Comparison of ENCODE assay signal across 8 cellular contexts in the genomic region with DNA sequence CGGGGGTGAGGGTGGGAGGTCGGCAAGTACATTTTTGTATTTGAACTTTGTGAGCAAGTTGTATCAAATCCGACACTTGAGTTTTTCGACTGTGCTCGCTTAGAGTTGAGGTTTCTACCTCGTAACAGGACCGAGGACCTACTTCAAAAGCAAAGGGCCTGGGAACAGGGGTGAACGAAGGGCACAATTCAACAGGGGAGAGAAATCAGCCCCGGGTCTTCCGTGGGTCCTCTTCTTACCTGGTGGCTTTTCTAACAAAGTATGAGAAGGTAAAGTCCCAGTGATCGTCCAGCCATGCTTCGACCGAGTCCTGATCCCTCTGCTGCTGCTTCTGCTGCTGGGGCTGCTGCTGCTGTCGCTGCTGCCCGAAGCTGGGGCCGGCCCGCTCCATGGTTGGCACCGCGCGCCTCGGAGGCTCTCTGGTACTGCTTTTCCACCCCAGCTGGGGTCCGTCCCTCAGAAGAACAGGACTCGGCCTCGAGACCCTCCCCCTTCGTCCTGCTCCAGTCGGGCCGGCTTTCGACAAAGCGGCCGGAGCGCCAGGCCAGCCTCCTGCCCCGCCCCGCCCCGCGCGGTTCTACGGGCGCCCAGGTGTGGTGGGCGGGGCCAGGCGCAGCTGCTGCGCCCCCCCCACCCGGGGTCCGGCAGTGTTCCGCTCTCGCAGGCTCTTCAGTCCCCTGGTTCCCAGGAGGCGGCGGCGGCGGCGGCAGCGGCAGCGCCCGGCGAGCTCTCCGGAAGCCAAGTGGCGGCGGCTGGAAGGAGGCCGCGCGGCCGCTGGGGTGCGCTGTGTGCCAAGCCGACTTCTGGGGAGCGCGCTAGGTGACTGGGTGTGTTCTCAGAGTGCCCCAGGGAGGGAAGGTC. TPM values are rescaled to one million over a fixed set of nuclear protein-coding genes. Genes with fewer than 3 reads are reported as not detected.
A peak's percentile ranks its signal among the peaks of the same experiment; 100 is the strongest.
DNase-seq lines count a peak whose midpoint lies in the region; ATAC-seq, FAIRE-seq and TF ChIP-seq lines count a peak whose summit lies in the region.

TSS of gene PDE5A (minus strand) at position 524 of the 861 bp plus-strand sequence. CDS start at position 391, 133 bp downstream.

- no peaks in the 10 kb centered on the region for H3K36me3 ChIP-seq in BLaER1 treated with 17β-estradiol and CSF1 and Interleukin-3, amounts not matched to agents 10 nM and 100 nM
- no peaks in the 10 kb centered on the region for H3K36me3 ChIP-seq in H1 (ENCODE audit: control insufficient read depth in 2 of 4, insufficient read depth in 4 of 4, low read length in 3 of 4)
- H3K36me3 ChIP-seq in mesenchymal stem cell (ENCODE audit: control insufficient read depth in 1 of 2, insufficient read depth in 2 of 2, low read depth in 1 of 2, low read length in 2 of 2) = no peaks in the 10 kb centered on the region

- no peaks in the 10 kb centered on the region; the same call in 1 of the 2 replicates for H3K23me2 ChIP-seq in H1 (ENCODE audit: low read depth, low read length)

- no peak within 1 kb of the TSS for H2BK20ac ChIP-seq in H1 (ENCODE audit: low read length)

- peak; percentile 22 to 78 for TF ChIP-seq POLR2A in H1 (IDR thresholded peaks at IDR 0.05; ENCODE audit: control extremely low read depth in 1 of 2, low read depth in 2 of 2, low read length in 2 of 2)

- H3K56ac ChIP-seq in H1 (replicated peaks; ENCODE audit: insufficient read length, low read depth, low read length) = peak within 1 kb of the TSS; percentile 79

- no peak within 1 kb of the TSS for H3K14ac ChIP-seq in H1 (ENCODE audit: insufficient read length)
- H3K14ac ChIP-seq in mesenchymal stem cell (ENCODE audit: low read length in 2 of 2) = peak within 1 kb of the TSS in 1 of 2 experiments; percentile 99

- peaks cover 0 to 16% (median 6%) of the 10 kb centered on the region in 11 experiments; a peak in 11 of 22 replicates for H3K27me3 ChIP-seq in BLaER1 treated with 17β-estradiol and CSF1 and Interleukin-3, amounts not matched to agents 10 nM and 100 nM
- no peaks in the 10 kb centered on the region for H3K27me3 ChIP-seq in H1 (replicated peaks in 1 of 4; ENCODE audit: control insufficient read depth in 3 of 4, extremely low read depth in 1 of 4, insufficient read depth in 3 of 4, low read length in 3 of 4)
- no peaks in the 10 kb centered on the region for H3K27me3 ChIP-seq in mesenchymal stem cell (ENCODE audit: control insufficient read depth in 1 of 2, insufficient read depth in 1 of 2, low read length in 2 of 2)

- peaks cover 4 to 15% (median 8%) of the 10 kb centered on the region in 10 experiments; a peak in 16 of 20 replicates for H3K4me1 ChIP-seq in BLaER1 treated with 17β-estradiol and CSF1 and Interleukin-3, amounts not matched to agents 10 nM and 100 nM
- H3K4me1 ChIP-seq in H1 (replicated peaks in 1 of 4; ENCODE audit: control insufficient read depth in 3 of 4, insufficient read depth in 4 of 4, low read length in 3 of 4) (peaks cover 0 to 3% (median 0%) of the 10 kb centered on the region in 4 experiments; a peak in 2 of 7 replicates), mesenchymal stem cell (ENCODE audit: control insufficient read depth, insufficient read depth, low read depth, low read length) (peaks cover 11% of the 10 kb centered on the region)

- H3K79me1 ChIP-seq in H1 (ENCODE audit: low read depth, low read length) (no peaks in the 10 kb centered on the region), mesenchymal stem cell (replicated peaks; ENCODE audit: low read length, poor library complexity, severe bottlenecking) (no peaks in the 10 kb centered on the region)

- H3K4me3 ChIP-seq in BLaER1 treated with 17β-estradiol and CSF1 and Interleukin-3, amounts not matched to agents 10 nM and 100 nM = peak within 1 kb of the TSS; percentile 74 to 85 (median 78)
- peak within 1 kb of the TSS; percentile 75 to 96 (median 81) for H3K4me3 ChIP-seq in H1 (ENCODE audit: extremely low read depth in 1 of 4, insufficient read depth in 2 of 4, low read depth in 3 of 4, low read length in 4 of 4)
- peak within 1 kb of the TSS; percentile 67 to 90 for H3K4me3 ChIP-seq in mesenchymal stem cell (ENCODE audit: insufficient read depth in 1 of 2, low read depth in 1 of 2, low read length in 2 of 2)

- H4K20me1 ChIP-seq in BLaER1 treated with 17β-estradiol and CSF1 and Interleukin-3, amounts not matched to agents 10 nM and 100 nM = no peaks in the 10 kb centered on the region
- peaks cover 4% of the 10 kb centered on the region in 2 experiments for H4K20me1 ChIP-seq in H1 (replicated peaks in 1 of 2; ENCODE audit: control insufficient read depth in 1 of 2, insufficient read depth in 2 of 2, low read length in 2 of 2)

- CTCF ChIA-PET in H1 (lab: Charles Lee; ENCODE audit: partially characterized antibody) = interaction anchor here (0.5 to 3.1 kb wide), 38 partner anchors 8 to 663 kb away, joined by 3 to 23 read pairs (median 4); no protein-coding TSS in a partner anchor

- no peak within 1 kb of the TSS for H3K23ac ChIP-seq in H1 (ENCODE audit: insufficient read length)
- H3K23ac ChIP-seq in mesenchymal stem cell (ENCODE audit: low read length in 2 of 2) = peak within 1 kb of the TSS; percentile 87 to 97

- DNase-seq in NCI-H748 treated with DMSO at 0.1 percent for 48 hours (lab: John Stamatoyannopoulos, UW) (peak; percentile 81), H1 (ENCODE audit: low read depth in 1 of 2, low spot score in 2 of 2) (peak; percentile 79 to 91), mesenchymal stem cell (peak; percentile 85)
- DNase-seq in activated CD8-positive, alpha-beta memory T cell treated with anti-CD3 and anti-CD28 coated beads for 24 hours = peak; percentile 88
- DNase-seq in stimulated activated CD8-positive, alpha-beta memory T cell treated with anti-CD3 and anti-CD28 coated beads, Interleukin-12 subunit alpha, Interleukin-12 subunit beta, amount 100 ng/mL, for 1 hour (ENCODE audit: low read depth) = peak; percentile 62

- TF ChIP-seq EP300 in H1 (IDR thresholded peaks at IDR 0.05; ENCODE audit: borderline replicate concordance in 1 of 2, low read depth in 2 of 2, low read length in 2 of 2) = peak in 1 of 2 experiments; percentile 87; a peak in 1 of 3 replicates

- WGBS in H1 (ENCODE audit: extremely low coverage in 1 of 2, insufficient coverage in 1 of 2, insufficient read length in 1 of 2, insufficient replicate concordance in 2 of 2, low coverage in 1 of 2, low lambda C conversion rate in 2 of 2, missing lambda C conversion rate in 1 of 2), 2 experiments = 1% methylated on average over 56 of the region's 65 CpGs; no CpG with 5 or more reads in 1 of the 2 experiments
- WGBS in mesenchymal stem cell = under 1% methylated on average over 65 of the region's 65 CpGs

- peaks cover 7 to 29% of the 10 kb centered on the region in 2 experiments; a peak in 3 of 4 replicates for H3K79me2 ChIP-seq in H1 (ENCODE audit: control insufficient read depth in 1 of 2, insufficient read depth in 2 of 2, low read length in 2 of 2)

- H2AFZ ChIP-seq in H1 (ENCODE audit: low read length) (peak within 1 kb of the TSS; percentile 97), mesenchymal stem cell (ENCODE audit: low read depth, low read length) (peak within 1 kb of the TSS; percentile 89)

- peak; percentile 91 for ATAC-seq in GM19395 (IDR thresholded peaks at IDR 0.05; ENCODE audit: unreplicated experiment)
- ATAC-seq in HG03469 (IDR thresholded peaks at IDR 0.05; ENCODE audit: unreplicated experiment) = peak; percentile 93

- H3K9ac ChIP-seq in BLaER1 treated with 17β-estradiol and CSF1 and Interleukin-3, amounts not matched to agents 10 nM and 100 nM = peak within 1 kb of the TSS; percentile 59 to 81 (median 72); a peak in 21 of 22 replicates
- H3K9ac ChIP-seq in H1 (replicated peaks in 1 of 4; ENCODE audit: extremely low read depth in 1 of 4, low read depth in 3 of 4, low read length in 3 of 4) (peak within 1 kb of the TSS; percentile 75 to 84 (median 79)), mesenchymal stem cell (ENCODE audit: low read length) (peak within 1 kb of the TSS; percentile 59)

- peak within 1 kb of the TSS; percentile 93 to 100 (median 98) for H3K4me2 ChIP-seq in BLaER1 treated with 17β-estradiol and CSF1 and Interleukin-3, amounts not matched to agents 10 nM and 100 nM
- H3K4me2 ChIP-seq in H1 (ENCODE audit: insufficient read depth in 1 of 2, low read depth in 2 of 2, low read length in 2 of 2) (peak within 1 kb of the TSS; percentile 80 to 87), mesenchymal stem cell (ENCODE audit: low read length, poor library complexity, severe bottlenecking) (peak within 1 kb of the TSS; percentile 96)

- peak; percentile 83 to 87 for TF ChIP-seq RAD21 in H1 (IDR thresholded peaks at IDR 0.05 in 1 of 2, conservative IDR thresholded peaks at IDR 0.05 in 1 of 2; ENCODE audit: low read depth in 2 of 2, low read length in 2 of 2)

- POLR2A ChIA-PET in H1 (lab: Charles Lee; ENCODE audit: partially characterized antibody) = interaction anchor here (0.6 to 2.9 kb wide), 12 partner anchors 15 to 428 kb away, joined by 3 to 10 read pairs (median 3); no protein-coding TSS in a partner anchor

- peak; percentile 67 to 84 (median 82) for TF ChIP-seq CTCF in H1 (IDR thresholded peaks at IDR 0.05; ENCODE audit: control extremely low read depth in 1 of 3, insufficient read depth in 1 of 3, low read depth in 1 of 3, low read length in 3 of 3)

- peak within 1 kb of the TSS in 7 of 11 experiments; percentile 14 to 56 (median 28); a peak in 7 of 22 replicates for H3K27ac ChIP-seq in BLaER1 treated with 17β-estradiol and CSF1 and Interleukin-3, amounts not matched to agents 10 nM and 100 nM
- H3K27ac ChIP-seq in H1 (ENCODE audit: low read depth, low read length) = peak within 1 kb of the TSS; percentile 73; the same call in 1 of the 2 replicates
- H3K27ac ChIP-seq in mesenchymal stem cell (ENCODE audit: low read length, poor library complexity, severe bottlenecking) = peak within 1 kb of the TSS; percentile 64

- H2BK12ac ChIP-seq in H1 (ENCODE audit: low read depth, low read length) (0 out of 2 replicates have a peak within 1 kb of the TSS, but pooled peaks have one; percentile 29), mesenchymal stem cell (ENCODE audit: low read length in 2 of 2) (peak within 1 kb of the TSS; percentile 87 to 96)

- H4K8ac ChIP-seq in H1 (ENCODE audit: extremely low read depth, insufficient read depth, low read length) = peak within 1 kb of the TSS; percentile 97
- H4K8ac ChIP-seq in mesenchymal stem cell (ENCODE audit: low read length) = peak within 1 kb of the TSS; percentile 87

- FAIRE-seq in H1 (lab: Jason Lieb, UNC) = no peak

- H3K4ac ChIP-seq in H1 (replicated peaks; ENCODE audit: insufficient read length, low read depth, low read length) (peak within 1 kb of the TSS; percentile 55), mesenchymal stem cell (ENCODE audit: low read depth in 1 of 2, low read length in 2 of 2) (peak within 1 kb of the TSS; percentile 96 to 100)

- peak within 1 kb of the TSS; percentile 81 for H4K5ac ChIP-seq in H1 (ENCODE audit: insufficient read length, low read depth, low read length)

- H2BK120ac ChIP-seq in H1 (replicated peaks; ENCODE audit: low read depth, low read length) (peak within 1 kb of the TSS; percentile 43), mesenchymal stem cell (ENCODE audit: low read depth, low read length) (peak within 1 kb of the TSS; percentile 90)

- H3K18ac ChIP-seq in H1 (ENCODE audit: extremely low read depth, low read length) (peak within 1 kb of the TSS; percentile 78), mesenchymal stem cell (ENCODE audit: low read depth in 1 of 2, low read length in 2 of 2) (peak within 1 kb of the TSS; percentile 95 to 100)

- H2BK5ac ChIP-seq in H1 (ENCODE audit: low read depth, low read length) = peak within 1 kb of the TSS; percentile 75; the same call in 1 of the 2 replicates
- peak within 1 kb of the TSS; percentile 76 for H2BK5ac ChIP-seq in mesenchymal stem cell (ENCODE audit: low read depth, low read length, poor library complexity, severe bottlenecking)

- no peak within 1 kb of the TSS for H2BK15ac ChIP-seq in H1 (ENCODE audit: low read length)
- H2BK15ac ChIP-seq in mesenchymal stem cell (ENCODE audit: low read depth, poor library complexity, severe bottlenecking) = peak within 1 kb of the TSS; percentile 99

- no peaks in the 10 kb centered on the region for H3K9me3 ChIP-seq in BLaER1 treated with 17β-estradiol and CSF1 and Interleukin-3, amounts not matched to agents 10 nM and 100 nM (replicated peaks in 1 of 11)
- H3K9me3 ChIP-seq in H1 (ENCODE audit: insufficient read depth in 2 of 2, low read depth in 1 of 2, low read length in 1 of 2) (no peaks in the 10 kb centered on the region), mesenchymal stem cell (ENCODE audit: control insufficient read depth, low read length) (no peaks in the 10 kb centered on the region)

- H4K91ac ChIP-seq in H1 (replicated peaks; ENCODE audit: insufficient read length, low read length) (peak within 1 kb of the TSS; percentile 36), mesenchymal stem cell (ENCODE audit: low read length) (peak within 1 kb of the TSS; percentile 99)

- no peak within 1 kb of the TSS for H2AK5ac ChIP-seq in H1 (ENCODE audit: low read depth, low read length)
- no peak within 1 kb of the TSS for H2AK5ac ChIP-seq in mesenchymal stem cell (ENCODE audit: low read length, severe bottlenecking)

RNA-seq across cellular contexts. Expression of gene PDE5A, which starts in this region (rescaled TPM):
- total RNA-seq in H1 (2021; fragmentation: NEBNext Ultra II Directional; extraction: Animal tissue kit (Norgen Biotek cat#: 25700)) = 29.5 and 32.4 TPM in 2 replicates
- 3.4 and 5.6 TPM in 2 replicates for polyA plus RNA-seq in H1 (2011; rRNA removed)
- 8.1 TPM for polyA plus RNA-seq in H1 (2011; cell fraction: cytosol; rRNA removed)
- 10.9 TPM for polyA plus RNA-seq in H1 (2011; cell fraction: nucleus; rRNA removed)
- polyA plus RNA-seq in H1 (2012, experiment 1 of 2) = 6.9 to 13.7 TPM (median 12.9 TPM) in 4 replicates
- 0.59 TPM for polyA plus RNA-seq in H1 (2012, experiment 2 of 2)
- polyA plus RNA-seq in H1 (2013, experiment 1 of 2) = 11.6 TPM
- polyA plus RNA-seq in H1 (2013, experiment 2 of 2) = 12.1 TPM
- polyA minus RNA-seq in H1 (2011; rRNA and poly(A)+ RNA removed) = 55.2 and 66.1 TPM in 2 replicates
- polyA minus RNA-seq in H1 (2011; cell fraction: cytosol; rRNA and poly(A)+ RNA removed) = 26.3 TPM
- polyA minus RNA-seq in H1 (2011; cell fraction: nucleus; rRNA and poly(A)+ RNA removed) = 114 TPM
- polyA plus RNA-seq in mesenchymal stem cell (2013, experiment 1 of 2) = 76.3 TPM
- 76.6 TPM for polyA plus RNA-seq in mesenchymal stem cell (2013, experiment 2 of 2)

Comparison
In these comparisons a context has a peak if more than half of its experiments do, and no peak if none do; other contexts are left out.
1. Peak in every context shown above with its lines: DNase-seq, ATAC-seq, H3K4me3 ChIP-seq and H3K27ac ChIP-seq.